ENCODE assay signal across 8 cellular contexts in the genomic region with DNA sequence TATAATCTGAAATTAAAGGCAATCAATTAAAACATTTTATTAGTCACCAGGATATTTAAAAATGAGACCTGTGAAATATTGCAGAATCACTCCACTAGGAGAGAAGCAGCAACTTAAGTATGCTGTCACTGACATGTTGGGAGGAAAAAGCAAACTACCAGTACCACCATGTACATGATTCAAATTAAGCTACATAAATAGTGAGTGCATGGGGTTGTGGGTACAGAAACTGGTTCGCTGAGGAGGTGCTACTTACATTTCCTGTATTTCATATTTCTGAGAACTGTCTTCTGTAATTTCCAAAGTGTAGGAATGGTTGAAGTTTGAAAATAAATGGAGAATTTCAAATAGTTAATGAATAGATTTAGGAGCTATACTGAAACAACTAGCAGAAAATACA.
DNase-seq lines count a peak whose midpoint lies in the region; ATAC-seq, FAIRE-seq and TF ChIP-seq lines count a peak whose summit lies in the region.

No MANE protein-coding gene starts in this region.

- peak overlapping the region in 14 of 21 experiments; percentile 31 to 100 (median 100) for H3K27ac ChIP-seq in skin epidermis

- H3K36me3 Mint-ChIP-seq in effector memory CD8-positive, alpha-beta T cell (ENCODE audit: insufficient read depth) = peaks cover 37% of the 10 kb centered on the region

- ATAC-seq in effector memory CD8-positive, alpha-beta T cell (replicated peaks) = no peak
- ATAC-seq in GM21786 (IDR thresholded peaks at IDR 0.05; ENCODE audit: unreplicated experiment) = no peak

- no peaks in the 10 kb centered on the region for H3K9me3 Mint-ChIP-seq in effector memory CD8-positive, alpha-beta T cell

- H3K27ac Mint-ChIP-seq in effector memory CD8-positive, alpha-beta T cell = peak overlapping the region; percentile 98 to 99

- H3K4me3 ChIP-seq in GM12864 (ENCODE audit: low read depth, low read length) (peak overlapping the region; percentile 75; the same call in 1 of the 2 replicates), NB4 (ENCODE audit: low read depth, low read length) (no peak overlapping the region), skin epidermis (no peak overlapping the region)

- no peaks in the 10 kb centered on the region for H3K27me3 Mint-ChIP-seq in effector memory CD8-positive, alpha-beta T cell

- peak overlapping the region; percentile 92 to 93 for H3K4me3 Mint-ChIP-seq in effector memory CD8-positive, alpha-beta T cell

- TF ChIP-seq POLR2A in NB4 (IDR thresholded peaks at IDR 0.05; ENCODE audit: extremely low read depth, insufficient read length) = no peak

- H3K4me1 Mint-ChIP-seq in effector memory CD8-positive, alpha-beta T cell (ENCODE audit: low read depth in 2 of 2) = peaks cover 11 to 28% of the 10 kb centered on the region in 2 donors

- DNase-seq in GM12864 (ENCODE audit: low read depth) (no peak), NB4 (ENCODE audit: low read depth) (peak; percentile 15), urothelium cell line (ENCODE audit: low spot score) (no peak), islet precursor cell (no peak), D721Med (ENCODE audit: insufficient read length, low spot score) (no peak)
- no peak for DNase-seq in effector memory CD8-positive, alpha-beta T cell

- no peak for TF ChIP-seq CTCF in GM12864 (IDR thresholded peaks at IDR 0.05; ENCODE audit: low read depth, low read length, missing control alignments)
- TF ChIP-seq CTCF in NB4 (IDR thresholded peaks at IDR 0.05; ENCODE audit: low read depth, low read length) = no peak
- no peak for TF ChIP-seq CTCF in D721Med (IDR thresholded peaks at IDR 0.05; ENCODE audit: insufficient read depth, missing control alignments)

- FAIRE-seq in urothelium cell line (lab: Jason Lieb, UNC) (no peak), D721Med (lab: Jason Lieb, UNC) (no peak)
